Comparison of ENCODE assay signal across 12 cellular contexts in the genomic region with DNA sequence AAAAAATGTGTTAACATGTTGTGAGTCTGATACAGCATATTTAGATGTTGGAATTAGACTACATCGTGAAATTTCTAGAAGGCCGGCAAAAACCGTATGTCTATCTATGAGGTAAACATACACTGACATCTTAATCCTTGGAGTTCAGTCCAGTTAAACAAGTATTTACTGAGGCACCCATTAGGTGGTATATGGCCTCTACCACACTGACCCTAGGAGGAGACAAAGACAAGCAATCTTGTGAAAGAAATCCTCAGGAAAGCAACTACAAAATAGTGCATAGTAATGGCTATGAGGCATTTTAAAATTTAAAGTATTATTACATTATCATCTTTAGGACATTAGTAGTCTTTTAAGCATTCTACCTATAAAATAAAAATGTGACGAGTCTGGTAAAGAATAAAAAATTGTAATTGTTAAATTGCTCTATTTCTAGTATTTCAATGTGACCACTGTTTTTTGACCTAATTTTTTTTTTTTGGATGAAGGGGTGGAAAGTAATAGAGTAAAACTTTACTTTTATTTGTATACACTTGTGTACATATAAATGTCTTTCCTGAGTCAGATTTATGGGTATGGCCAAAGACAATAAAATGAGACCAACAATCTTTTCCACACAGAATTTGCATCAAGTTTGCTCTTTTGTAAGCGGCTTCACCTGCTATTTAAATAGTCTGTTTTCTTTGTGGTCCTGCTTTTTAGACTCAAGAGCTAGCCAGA. TPM values are rescaled to one million over a fixed set of nuclear protein-coding genes. Genes with fewer than 3 reads are reported as not detected.
DNase-seq lines count a peak whose midpoint lies in the region; ATAC-seq, FAIRE-seq and TF ChIP-seq lines count a peak whose summit lies in the region.
"Had no signal": no experiment of that assay in that cellular context is flagged by ENCODE, and none has a peak within 500 bp of the region (broad histone marks: within the 10 kb centered on the region; RNA-seq: fewer than 3 reads in every experiment).

No MANE protein-coding gene starts in this region.

- H3K4me1 ChIP-seq in OCI-LY3 (ENCODE audit: low read length) (peaks cover 28% of the 10 kb centered on the region), neuronal stem cell (ENCODE audit: control insufficient read depth in 2 of 2, insufficient read depth in 1 of 2, low read depth in 1 of 2, low read length in 2 of 2) (peaks cover 5 to 17% of the 10 kb centered on the region in 2 donors), small intestine (ENCODE audit: control insufficient read depth in 2 of 2, insufficient read depth in 1 of 2, low read depth in 1 of 2, low read length in 1 of 2) (no peaks in the 10 kb centered on the region)

- H3K14ac ChIP-seq in neuronal stem cell (ENCODE audit: low read length), result no peak overlapping the region

- H3K79me1 ChIP-seq in neuronal stem cell (ENCODE audit: low read depth, low read length), result no peaks in the 10 kb centered on the region

- H3K9ac ChIP-seq in OCI-LY3 (ENCODE audit: low read length) (no peak overlapping the region), neuronal stem cell (ENCODE audit: low read depth, low read length, poor library complexity) (no peak overlapping the region)

- no peaks in the 10 kb centered on the region for H3K27me3 Mint-ChIP-seq in activated CD4-positive, alpha-beta memory T cell treated with anti-CD3 and anti-CD28 coated beads for 36 hours
- no peaks in the 10 kb centered on the region for H3K27me3 Mint-ChIP-seq in stimulated activated naive B cell treated with anti-CD40 and anti-IgM and Interleukin-4, amounts not matched to agents 10 μg/mL and 1 μg/mL and 100 μg/mL, for 72 hours
- H3K27me3 Mint-ChIP-seq: dendritic cell treated with granulocyte-macrophage colony-stimulating factor and Interleukin-4, amounts not matched to agents 40 ng/mL and 50 ng/mL, for 4 days had no signal

- no peaks in the 10 kb centered on the region for H3K9me3 Mint-ChIP-seq in activated CD4-positive, alpha-beta memory T cell treated with anti-CD3 and anti-CD28 coated beads for 36 hours
- H3K9me3 Mint-ChIP-seq in stimulated activated naive B cell treated with anti-CD40 and anti-IgM and Interleukin-4, amounts not matched to agents 10 μg/mL and 1 μg/mL and 100 μg/mL, for 72 hours, result no peaks in the 10 kb centered on the region

- H2BK5ac ChIP-seq in neuronal stem cell (ENCODE audit: low read length), result no peak overlapping the region

- no peak overlapping the region for H3K27ac ChIP-seq in OCI-LY3 (ENCODE audit: low read length)
- H3K27ac ChIP-seq in neuronal stem cell (replicated peaks; ENCODE audit: low read length), result peak overlapping the region; percentile 20
- no peak overlapping the region for H3K27ac ChIP-seq in small intestine (ENCODE audit: low read depth in 1 of 2, low read length in 1 of 2)
- H3K27ac ChIP-seq: ovary, thoracic aorta had no signal

- H2AK5ac ChIP-seq in neuronal stem cell (ENCODE audit: low read depth, low read length), result no peak overlapping the region

- H3K18ac ChIP-seq in neuronal stem cell (ENCODE audit: low read length), result no peak overlapping the region

- no peak overlapping the region for H3K4me3 ChIP-seq in OCI-LY3 (ENCODE audit: low read length)
- H3K4me3 ChIP-seq in neuronal stem cell (ENCODE audit: low read length in 2 of 2), result peak overlapping the region in 1 of 2 donors; percentile 30
- no peak overlapping the region for H3K4me3 ChIP-seq in small intestine (ENCODE audit: low read depth in 1 of 2, low read length in 2 of 2)
- H3K4me3 ChIP-seq: ovary, thoracic aorta had no signal

- peak; percentile 11 for DNase-seq in ELR (ENCODE audit: low read depth)
- DNase-seq in erythroblast (lab: John Stamatoyannopoulos, UW), result peak; percentile 11 to 19
- DNase-seq in neuronal stem cell (ENCODE audit: low spot score), result no peak
- DNase-seq in activated CD4-positive, alpha-beta memory T cell treated with anti-CD3 and anti-CD28 coated beads for 36 hours, result no peak
- DNase-seq in small intestine, result no peak
- no peak for DNase-seq in stimulated activated naive B cell treated with anti-CD40 and anti-IgM and Interleukin-4, amounts not matched to agents 10 μg/mL and 1 μg/mL and 100 μg/mL, for 72 hours
- no peak for DNase-seq in germinal center (ENCODE audit: low spot score)
- DNase-seq: GOT3, ovary had no signal

- H3K4me2 ChIP-seq in OCI-LY3 (ENCODE audit: low read length) (no peak overlapping the region), neuronal stem cell (ENCODE audit: insufficient read depth, low read length, poor library complexity, severe bottlenecking) (no peak overlapping the region)

- no peak overlapping the region for H3K4me3 Mint-ChIP-seq in activated CD4-positive, alpha-beta memory T cell treated with anti-CD3 and anti-CD28 coated beads for 36 hours
- H3K4me3 Mint-ChIP-seq in stimulated activated naive B cell treated with anti-CD40 and anti-IgM and Interleukin-4, amounts not matched to agents 10 μg/mL and 1 μg/mL and 100 μg/mL, for 72 hours, result no peak overlapping the region
- H3K4me3 Mint-ChIP-seq: dendritic cell treated with granulocyte-macrophage colony-stimulating factor and Interleukin-4, amounts not matched to agents 40 ng/mL and 50 ng/mL, for 4 days had no signal

- POLR2A ChIA-PET in activated CD4-positive, alpha-beta memory T cell treated with anti-CD3 and anti-CD28 coated beads for 36 hours (lab: Charles Lee), result no interaction called here

- H3K36me3 Mint-ChIP-seq in activated CD4-positive, alpha-beta memory T cell treated with anti-CD3 and anti-CD28 coated beads for 36 hours, result no peaks in the 10 kb centered on the region
- peaks cover 3 to 9% of the 10 kb centered on the region in 2 donors for H3K36me3 Mint-ChIP-seq in stimulated activated naive B cell treated with anti-CD40 and anti-IgM and Interleukin-4, amounts not matched to agents 10 μg/mL and 1 μg/mL and 100 μg/mL, for 72 hours

- H2AFZ ChIP-seq in OCI-LY3 (ENCODE audit: low read depth, low read length), result no peak overlapping the region
- H2AFZ ChIP-seq in neuronal stem cell (ENCODE audit: low read length), result peak overlapping the region; percentile 68

- no peak overlapping the region for H2BK120ac ChIP-seq in neuronal stem cell (ENCODE audit: low read depth, low read length)

- peak; percentile 28; the same call in 1 of the 2 replicates for TF ChIP-seq CTCF in OCI-LY3 (IDR thresholded peaks at IDR 0.05; ENCODE audit: low read depth, low read length)

- no CpG with 5 or more reads among the region's 5 CpGs for WGBS in neuronal stem cell (ENCODE audit: extremely low coverage in 2 of 2, insufficient read length in 2 of 2, insufficient replicate concordance in 1 of 2), 2 donors
- WGBS in small intestine, 3 donors, result 84 to 95% (median 94%) methylated on average over 5 of the region's 5 CpGs

- H3K79me2 ChIP-seq in OCI-LY3 (ENCODE audit: low read length), result no peaks in the 10 kb centered on the region

- CTCF ChIA-PET in activated CD4-positive, alpha-beta memory T cell treated with anti-CD3 and anti-CD28 coated beads for 36 hours (lab: Charles Lee), result no interaction called here

- no peak for FAIRE-seq in small intestine (lab: Jason Lieb, UNC)

- no peak for TF ChIP-seq POLR2A in erythroblast (IDR thresholded peaks at IDR 0.05; ENCODE audit: low read length)

- no peaks in the 10 kb centered on the region for H4K20me1 ChIP-seq in OCI-LY3 (ENCODE audit: insufficient read depth, low read length)

- H2BK12ac ChIP-seq in neuronal stem cell (ENCODE audit: low read length), result no peak overlapping the region

- H3K9me3 ChIP-seq in OCI-LY3 (ENCODE audit: insufficient read depth, low read length) (no peaks in the 10 kb centered on the region), neuronal stem cell (replicated peaks in 1 of 2; ENCODE audit: control insufficient read depth in 2 of 2, insufficient read depth in 1 of 2, low read depth in 1 of 2, low read length in 2 of 2) (peaks cover 0 to 3% of the 10 kb centered on the region in 2 donors), small intestine (ENCODE audit: control insufficient read depth, low read depth) (no peaks in the 10 kb centered on the region)
- H3K9me3 ChIP-seq: ovary, thoracic aorta had no signal

- no peak for ATAC-seq in stimulated activated naive B cell treated with anti-CD40 and anti-IgM and Interleukin-4, amounts not matched to agents 10 μg/mL and 1 μg/mL and 100 μg/mL, for 72 hours (replicated peaks)

- no peak overlapping the region for H3K23ac ChIP-seq in neuronal stem cell (ENCODE audit: low read depth, low read length, poor library complexity)

- H3K27me3 ChIP-seq in OCI-LY3 (ENCODE audit: low read depth, low read length) (peaks cover 9% of the 10 kb centered on the region), neuronal stem cell (ENCODE audit: control insufficient read depth in 3 of 3, insufficient read depth in 3 of 3, low read depth in 1 of 3, low read length in 3 of 3) (no peaks in the 10 kb centered on the region), small intestine (ENCODE audit: control insufficient read depth in 2 of 2, insufficient read depth in 2 of 2, low read length in 2 of 2) (no peaks in the 10 kb centered on the region)
- H3K27me3 ChIP-seq: ovary had no signal

- no peak overlapping the region for H4K8ac ChIP-seq in neuronal stem cell (ENCODE audit: low read depth, low read length)

- H4K91ac ChIP-seq in neuronal stem cell (ENCODE audit: low read depth, low read length, poor library complexity), result no peak overlapping the region

- H3K36me3 ChIP-seq in OCI-LY3 (replicated peaks; ENCODE audit: low read depth, low read length) (no peaks in the 10 kb centered on the region), neuronal stem cell (replicated peaks in 1 of 2; ENCODE audit: control insufficient read depth in 2 of 2, insufficient read depth in 2 of 2, low read length in 2 of 2) (peaks cover 0 to 22% of the 10 kb centered on the region in 2 donors), small intestine (ENCODE audit: control insufficient read depth in 2 of 2, insufficient read depth in 2 of 2, low read length in 2 of 2) (no peaks in the 10 kb centered on the region)
- H3K36me3 ChIP-seq: ovary, thoracic aorta had no signal

- intact Hi-C loops in activated CD4-positive, alpha-beta memory T cell treated with anti-CD3 and anti-CD28 coated beads for 36 hours (cut with micrococcal nuclease), result loop anchor here (5.0 kb wide), 1 partner anchor 200 kb away; no protein-coding TSS in a partner anchor

- no peak overlapping the region for H2BK15ac ChIP-seq in neuronal stem cell (ENCODE audit: low read length)

- H3K4ac ChIP-seq in neuronal stem cell (ENCODE audit: low read length), result no peak overlapping the region

- peaks cover 26% of the 10 kb centered on the region for H3K4me1 Mint-ChIP-seq in activated CD4-positive, alpha-beta memory T cell treated with anti-CD3 and anti-CD28 coated beads for 36 hours (ENCODE audit: low read depth)
- peaks cover 11 to 15% of the 10 kb centered on the region in 2 donors for H3K4me1 Mint-ChIP-seq in stimulated activated naive B cell treated with anti-CD40 and anti-IgM and Interleukin-4, amounts not matched to agents 10 μg/mL and 1 μg/mL and 100 μg/mL, for 72 hours

- H3K27ac Mint-ChIP-seq in activated CD4-positive, alpha-beta memory T cell treated with anti-CD3 and anti-CD28 coated beads for 36 hours, result no peak overlapping the region
- H3K27ac Mint-ChIP-seq in stimulated activated naive B cell treated with anti-CD40 and anti-IgM and Interleukin-4, amounts not matched to agents 10 μg/mL and 1 μg/mL and 100 μg/mL, for 72 hours, result no peak overlapping the region
- H3K27ac Mint-ChIP-seq: dendritic cell treated with granulocyte-macrophage colony-stimulating factor and Interleukin-4, amounts not matched to agents 40 ng/mL and 50 ng/mL, for 4 days had no signal

RNA-seq across cellular contexts. Expression of gene KATNAL1, which starts 50.5 kb away (rescaled TPM):
- 5.1 TPM for polyA plus RNA-seq in neuronal stem cell (2013, experiment 1 of 2)
- 5.1 TPM for polyA plus RNA-seq in neuronal stem cell (2013, experiment 2 of 2)
- total RNA-seq in activated CD4-positive, alpha-beta memory T cell treated with anti-CD3 and anti-CD28 coated beads for 36 hours, result 10 to 100 TPM; 13.9 to 16.8 TPM
- polyA plus RNA-seq in small intestine, result 1 to 10 TPM in 2 of 3 donors, under 1 TPM in 1; 0.22 to 1.9 (median 1.1) TPM

Comparison
In these comparisons a context has a peak if more than half of its experiments do, and no peak if none do; other contexts are left out.
1. DNase-seq: peak in ELR (single experiment) and erythroblast (2 of 2); none in neuronal stem cell (single experiment), activated CD4-positive, alpha-beta memory T cell treated with anti-CD3 and anti-CD28 coated beads for 36 hours (single experiment), small intestine (single experiment), stimulated activated naive B cell treated with anti-CD40 and anti-IgM and Interleukin-4, amounts not matched to agents 10 μg/mL and 1 μg/mL and 100 μg/mL, for 72 hours (single experiment) and germinal center (single experiment).